19 cellular contexts compared by ENCODE assay signal in the genomic region with DNA sequence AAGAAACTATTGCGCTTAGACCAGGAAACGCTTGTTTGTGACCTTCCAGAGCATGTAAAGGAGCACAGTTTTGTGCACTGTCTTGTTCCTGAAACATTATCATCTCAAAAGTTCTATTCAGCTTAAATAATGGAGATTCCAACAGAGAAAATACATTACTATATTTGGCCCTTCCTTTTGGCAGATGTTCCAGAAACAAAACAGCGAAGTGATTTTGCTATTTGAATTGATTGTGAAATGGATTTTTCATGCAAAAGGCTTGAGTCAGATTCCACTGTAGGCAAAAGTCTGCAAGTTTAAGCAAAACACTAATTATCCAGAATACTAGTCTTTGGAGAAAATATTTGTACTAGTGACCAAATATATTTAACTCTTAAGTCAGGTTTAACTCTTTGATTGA.
DNase-seq lines count a peak whose midpoint lies in the region; FAIRE-seq and TF ChIP-seq lines count a peak whose summit lies in the region.
"Had no signal": no experiment of that assay in that cellular context is flagged by ENCODE, and none has a peak within 500 bp of the region (broad histone marks: within the 10 kb centered on the region; RNA-seq: fewer than 3 reads in every experiment).

No MANE protein-coding gene starts in this region.

- no peaks in the 10 kb centered on the region for H3K9me3 ChIP-seq in astrocyte (ENCODE audit: insufficient read depth, low read depth, low read length)
- H3K9me3 ChIP-seq: A549 had no signal

- no peak overlapping the region for H3K4me2 ChIP-seq in astrocyte (ENCODE audit: low read length)
- H3K4me2 ChIP-seq: A549 had no signal

- no peak overlapping the region for H3K27ac ChIP-seq in astrocyte (ENCODE audit: low read depth, low read length)
- H3K27ac ChIP-seq: A549 had no signal

- H3K4me1 ChIP-seq in astrocyte (ENCODE audit: insufficient read depth, low read length): no peaks in the 10 kb centered on the region
- H3K4me1 ChIP-seq: A549 had no signal

- H2AFZ ChIP-seq in astrocyte (ENCODE audit: low read depth, low read length): no peak overlapping the region

- TF ChIP-seq CTCF in astrocyte (IDR thresholded peaks at IDR 0.05; ENCODE audit: insufficient read depth, low read depth, low read length): no peak

- H3K4me3 ChIP-seq in astrocyte (ENCODE audit: insufficient read depth, low read depth, low read length): no peak overlapping the region
- H3K4me3 ChIP-seq: A549, K562 had no signal

- no peaks in the 10 kb centered on the region for H3K27me3 ChIP-seq in astrocyte (ENCODE audit: insufficient read depth, low read length)

- no peaks in the 10 kb centered on the region for H3K36me3 ChIP-seq in astrocyte (ENCODE audit: insufficient read depth, low read length)

- FAIRE-seq in astrocyte (lab: Jason Lieb, UNC) (no peak), HTR-8/SVneo (lab: Jason Lieb, UNC) (no peak)
- FAIRE-seq: A549, GM12891, K562 had no signal

- H4K20me1 ChIP-seq in astrocyte (ENCODE audit: insufficient read depth, low read length): no peaks in the 10 kb centered on the region

- H3K9ac ChIP-seq in astrocyte (ENCODE audit: low read length): no peak overlapping the region

- H3K36me3 Mint-ChIP-seq in astrocyte (ENCODE audit: low read depth, unreplicated experiment): no peaks in the 10 kb centered on the region

- no peaks in the 10 kb centered on the region for H3K27me3 Mint-ChIP-seq in astrocyte (ENCODE audit: low read depth, unreplicated experiment)
- H3K27me3 Mint-ChIP-seq: B cell had no signal

- H3K79me2 ChIP-seq in astrocyte (ENCODE audit: insufficient read depth, low read length): no peaks in the 10 kb centered on the region

- no peak overlapping the region for H3K27ac Mint-ChIP-seq in astrocyte (ENCODE audit: unreplicated experiment)
- H3K27ac Mint-ChIP-seq: B cell; CD4-positive, alpha-beta T cell had no signal

- no peak overlapping the region for H3K4me3 Mint-ChIP-seq in astrocyte (ENCODE audit: unreplicated experiment)
- H3K4me3 Mint-ChIP-seq: B cell; CD4-positive, alpha-beta T cell had no signal

- no peaks in the 10 kb centered on the region for H3K9me3 Mint-ChIP-seq in astrocyte (ENCODE audit: unreplicated experiment)
- H3K9me3 Mint-ChIP-seq: CD4-positive, alpha-beta T cell had no signal

- peak; percentile 43 for DNase-seq in AG20443 (ENCODE audit: low spot score)
- peak; percentile 10 for DNase-seq in astrocyte (ENCODE audit: low read depth)
- peak; percentile 72 for DNase-seq in fibroblast of gingiva (ENCODE audit: low read depth)
- peak; percentile 65 for DNase-seq in iris pigment epithelial cell (ENCODE audit: low read depth)
- DNase-seq in SKM-1 (lab: John Stamatoyannopoulos, UW; ENCODE audit: unreplicated experiment): no peak
- DNase-seq in HTR-8/SVneo (ENCODE audit: insufficient read length, low spot score): no peak
- DNase-seq in NCI-H526 (lab: John Stamatoyannopoulos, UW): no peak
- DNase-seq in putamen (ENCODE audit: low spot score): no peak
- DNase-seq: Calu3; CD4-positive, alpha-beta T cell; NCI-H1092; NCI-H2107; NCI-H226; NCI-H69; PC-3 had no signal

- no peaks in the 10 kb centered on the region for H3K4me1 Mint-ChIP-seq in astrocyte (ENCODE audit: low read depth, unreplicated experiment)
- H3K4me1 Mint-ChIP-seq: B cell had no signal

Comparison
In these comparisons a context has a peak if more than half of its experiments do, and no peak if none do; other contexts are left out.
1. DNase-seq: peak in AG20443 (single experiment), astrocyte (single experiment), fibroblast of gingiva (single experiment) and iris pigment epithelial cell (single experiment); none in SKM-1 (single experiment), HTR-8/SVneo (single experiment), NCI-H526 (0 of 2) and putamen (single experiment).